Comparison of ENCODE assay signal across 16 cellular contexts in genomic region chr5:109905906-109906305, GRCh38.
"Had no signal": no experiment of that assay in that cellular context is flagged by ENCODE, and none has a peak within 500 bp of the region (broad histone marks: within the 10 kb centered on the region; RNA-seq: fewer than 3 reads in every experiment).

No MANE protein-coding gene starts in this region.

- H3K9me3 ChIP-seq: left ventricle myocardium inferior, pancreas, right atrium auricular region, tibial artery, vagina had no signal

- H3K36me3 ChIP-seq: left ventricle myocardium inferior, pancreas, right atrium auricular region, tibial artery, vagina had no signal

- H3K36me3 Mint-ChIP-seq: activated CD4-positive, alpha-beta memory T cell treated with anti-CD3 and anti-CD28 coated beads for 36 hours; activated naive CD8-positive, alpha-beta T cell; stimulated activated memory B cell treated with anti-CD40 and anti-IgM and Interleukin-4, amounts not matched to agents 10 μg/mL and 1 μg/mL and 100 μg/mL, for 72 hours had no signal

- H3K27me3 ChIP-seq: pancreas, right atrium auricular region, tibial artery, vagina had no signal

- H3K27me3 Mint-ChIP-seq: activated naive CD8-positive, alpha-beta T cell; stimulated activated memory B cell treated with anti-CD40 and anti-IgM and Interleukin-4, amounts not matched to agents 10 μg/mL and 1 μg/mL and 100 μg/mL, for 72 hours had no signal

- H3K27ac ChIP-seq: left ventricle myocardium inferior, pancreas, right atrium auricular region, tibial artery, vagina had no signal

- H3K4me3 ChIP-seq: left ventricle myocardium inferior, pancreas, right atrium auricular region, smooth muscle cell, tibial artery, vagina had no signal

- H3K4me1 ChIP-seq: left ventricle myocardium inferior, right atrium auricular region, vagina had no signal

- H3K4me3 Mint-ChIP-seq: activated CD4-positive, alpha-beta memory T cell treated with anti-CD3 and anti-CD28 coated beads for 36 hours; activated naive CD8-positive, alpha-beta T cell; stimulated activated memory B cell treated with anti-CD40 and anti-IgM and Interleukin-4, amounts not matched to agents 10 μg/mL and 1 μg/mL and 100 μg/mL, for 72 hours had no signal

- ATAC-seq: pancreas; stimulated activated memory B cell treated with anti-CD40 and anti-IgM and Interleukin-4, amounts not matched to agents 10 μg/mL and 1 μg/mL and 100 μg/mL, for 72 hours had no signal

- FAIRE-seq: pancreas had no signal

- H3K4me1 Mint-ChIP-seq: stimulated activated memory B cell treated with anti-CD40 and anti-IgM and Interleukin-4, amounts not matched to agents 10 μg/mL and 1 μg/mL and 100 μg/mL, for 72 hours had no signal

- H3K9me3 Mint-ChIP-seq: activated CD4-positive, alpha-beta memory T cell treated with anti-CD3 and anti-CD28 coated beads for 36 hours; stimulated activated memory B cell treated with anti-CD40 and anti-IgM and Interleukin-4, amounts not matched to agents 10 μg/mL and 1 μg/mL and 100 μg/mL, for 72 hours had no signal

- H3K27ac Mint-ChIP-seq: activated CD4-positive, alpha-beta memory T cell treated with anti-CD3 and anti-CD28 coated beads for 36 hours; activated naive CD8-positive, alpha-beta T cell; stimulated activated memory B cell treated with anti-CD40 and anti-IgM and Interleukin-4, amounts not matched to agents 10 μg/mL and 1 μg/mL and 100 μg/mL, for 72 hours had no signal

- DNase-seq: activated CD4-positive, alpha-beta memory T cell treated with anti-CD3 and anti-CD28 coated beads for 36 hours; activated gamma-delta T cell; activated T-cell treated with anti-CD3 and anti-CD28 coated beads, Interleukin-2, amount 50 U/mL, for 48 hours; aorta; central memory CD4-positive, alpha-beta T cell; effector memory CD4-positive, alpha-beta T cell; left ventricle myocardium inferior; mesendoderm; pancreas; T-helper 9 cell; tibial artery had no signal
